Comparison of ENCODE assay signal across 7 cellular contexts in genomic region chr20:44697041-44697440, GRCh38. TPM values are rescaled to one million over a fixed set of nuclear protein-coding genes. Genes with fewer than 3 reads are reported as not detected.
"Had no signal": no experiment of that assay in that cellular context is flagged by ENCODE, and none has a peak within 500 bp of the region (broad histone marks: within the 10 kb centered on the region; RNA-seq: fewer than 3 reads in every experiment).

No MANE protein-coding gene starts in this region.

RNA-seq across cellular contexts. Expression of gene CCN5, which starts 18.1 kb away (rescaled TPM):
- total RNA-seq: activated naive CD4-positive, alpha-beta T cell treated with anti-CD3 and anti-CD28 coated beads, Interleukin-2, amount 50 U/mL, for 72 hours; activated T-cell treated with anti-CD3 and anti-CD28 coated beads, Interleukin-2, amount 50 U/mL, for 72 hours; cardiac muscle cell; foreskin keratinocyte; glomerular endothelial cell; lung microvascular endothelial cell; skeletal muscle tissue had no signal
- polyA plus RNA-seq: foreskin keratinocyte had no signal

RNA-seq across cellular contexts. Expression of gene KCNK15, which starts 48.6 kb away (rescaled TPM):
- total RNA-seq: cardiac muscle cell, foreskin keratinocyte, lung microvascular endothelial cell had no signal
